ENCODE assay signal across 12 cellular contexts in the genomic region with DNA sequence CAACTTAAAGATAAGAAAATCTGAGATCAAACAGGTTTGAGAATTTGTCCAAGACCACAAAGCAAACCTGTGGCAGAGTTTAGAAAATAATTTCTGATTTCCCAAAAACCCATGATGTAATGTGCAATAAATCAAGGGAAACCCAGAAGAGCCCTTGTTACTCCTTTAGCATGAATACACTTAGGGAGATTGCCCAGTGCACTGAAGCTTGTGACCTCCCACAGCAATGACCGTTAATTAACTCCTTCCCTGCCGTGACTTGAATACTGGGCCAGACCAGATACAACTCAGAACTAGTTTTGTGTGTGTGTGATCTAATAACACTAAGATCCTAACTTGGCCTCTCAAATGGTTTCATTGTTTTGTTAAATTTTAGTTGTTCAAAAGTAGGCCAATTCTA. TPM values are rescaled to one million over a fixed set of nuclear protein-coding genes. Genes with fewer than 3 reads are reported as not detected.
DNase-seq lines count a peak whose midpoint lies in the region; ATAC-seq and TF ChIP-seq lines count a peak whose summit lies in the region.
"Had no signal": no experiment of that assay in that cellular context is flagged by ENCODE, and none has a peak within 500 bp of the region (broad histone marks: within the 10 kb centered on the region; RNA-seq: fewer than 3 reads in every experiment).

No MANE protein-coding gene starts in this region.

- intact Hi-C loops in left lung (cut with DNase I) = no loop called here

- no peak for ATAC-seq in stimulated activated naive B cell treated with anti-CD40 and anti-IgM and Interleukin-4, amounts not matched to agents 10 μg/mL and 1 μg/mL and 100 μg/mL, for 72 hours (replicated peaks)
- ATAC-seq in left lung = no peak

- H3K27me3 Mint-ChIP-seq in stimulated activated naive B cell treated with anti-CD40 and anti-IgM and Interleukin-4, amounts not matched to agents 10 μg/mL and 1 μg/mL and 100 μg/mL, for 72 hours = no peaks in the 10 kb centered on the region

- H3K9me3 Mint-ChIP-seq in stimulated activated naive B cell treated with anti-CD40 and anti-IgM and Interleukin-4, amounts not matched to agents 10 μg/mL and 1 μg/mL and 100 μg/mL, for 72 hours = no peaks in the 10 kb centered on the region

- H3K4me1 Mint-ChIP-seq in stimulated activated naive B cell treated with anti-CD40 and anti-IgM and Interleukin-4, amounts not matched to agents 10 μg/mL and 1 μg/mL and 100 μg/mL, for 72 hours = peaks cover 7 to 20% of the 10 kb centered on the region in 2 donors

- no peaks in the 10 kb centered on the region for H3K9me3 ChIP-seq in left lung

- H3K27ac ChIP-seq in left lung = no peak overlapping the region
- H3K27ac ChIP-seq: skin epidermis had no signal

- H3K36me3 Mint-ChIP-seq in stimulated activated naive B cell treated with anti-CD40 and anti-IgM and Interleukin-4, amounts not matched to agents 10 μg/mL and 1 μg/mL and 100 μg/mL, for 72 hours = peaks cover 2 to 5% of the 10 kb centered on the region in 2 donors

- TF ChIP-seq CTCF in fibroblast of the aortic adventitia (IDR thresholded peaks at IDR 0.05; ENCODE audit: insufficient read depth, low read length) (no peak), left lung (IDR thresholded peaks at IDR 0.05) (no peak)

- peak; percentile 24 for DNase-seq in activated effector memory CD4-positive, alpha-beta T cell treated with anti-CD3 and anti-CD28 coated beads, Interleukin-2, amount 50 U/mL, for 16 hours
- DNase-seq in activated effector memory CD4-positive, alpha-beta T cell treated with Interleukin-2 at 50 U/mL for 16 hours = no peak
- DNase-seq in RKO (ENCODE audit: low spot score) = peak; percentile 43
- DNase-seq in fibroblast of the aortic adventitia (ENCODE audit: low read depth) = peak; percentile 54
- no peak for DNase-seq in stimulated activated naive B cell treated with anti-CD40 and anti-IgM and Interleukin-4, amounts not matched to agents 10 μg/mL and 1 μg/mL and 100 μg/mL, for 72 hours
- no peak for DNase-seq in left lung
- no peak for DNase-seq in NCI-H526 (lab: John Stamatoyannopoulos, UW)
- no peak for DNase-seq in activated CD4-positive, CD25-positive, alpha-beta regulatory T cell treated with anti-CD3 and anti-CD28 coated beads, Interleukin-2, amount 50 U/mL, for 72 hours
- DNase-seq: COR-L47; NK-92 treated with Interleukin-12 subunit alpha and Interleukin-12 subunit beta, amount 100 ng/mL, for 24 hours; stimulated activated naive CD4-positive, alpha-beta T cell treated with Interleukin-2 at 50 U/mL for 16 hours had no signal

- peak overlapping the region; percentile 54 for H3K4me3 ChIP-seq in fibroblast of the aortic adventitia (ENCODE audit: low read depth, low read length)
- H3K4me3 ChIP-seq in left lung = peak overlapping the region in 1 of 2 donors; percentile 92
- H3K4me3 ChIP-seq: skin epidermis had no signal

- H3K27me3 ChIP-seq in left lung = no peaks in the 10 kb centered on the region

- H3K4me3 Mint-ChIP-seq in stimulated activated naive B cell treated with anti-CD40 and anti-IgM and Interleukin-4, amounts not matched to agents 10 μg/mL and 1 μg/mL and 100 μg/mL, for 72 hours = peak overlapping the region; percentile 8 to 13

- no peak overlapping the region for H3K27ac Mint-ChIP-seq in stimulated activated naive B cell treated with anti-CD40 and anti-IgM and Interleukin-4, amounts not matched to agents 10 μg/mL and 1 μg/mL and 100 μg/mL, for 72 hours

- peaks cover 17 to 29% of the 10 kb centered on the region in 2 donors for H3K4me1 ChIP-seq in left lung

- no peaks in the 10 kb centered on the region for H3K36me3 ChIP-seq in left lung

RNA-seq across cellular contexts. Expression of a gene that starts 2.5 kb away (rescaled TPM):
- total RNA-seq in fibroblast of the aortic adventitia (ENCODE audit: low replicate concordance) (33.9 and 43.4 TPM in 2 replicates), left lung (10 to 100 TPM; 50.2 to 58.1 TPM)

RNA-seq across cellular contexts. Expression of a gene that starts 53.5 kb away (rescaled TPM):
- total RNA-seq in fibroblast of the aortic adventitia (ENCODE audit: low replicate concordance) = 17.7 and 20.9 TPM in 2 replicates
- 10 to 100 TPM; 15.5 to 24.7 TPM for total RNA-seq in left lung

Comparison
In these comparisons a context has a peak if more than half of its experiments do, and no peak if none do; other contexts are left out.
1. DNase-seq: peak in activated effector memory CD4-positive, alpha-beta T cell treated with anti-CD3 and anti-CD28 coated beads, Interleukin-2, amount 50 U/mL, for 16 hours (single experiment), RKO (single experiment) and fibroblast of the aortic adventitia (single experiment); none in activated effector memory CD4-positive, alpha-beta T cell treated with Interleukin-2 at 50 U/mL for 16 hours (single experiment), stimulated activated naive B cell treated with anti-CD40 and anti-IgM and Interleukin-4, amounts not matched to agents 10 μg/mL and 1 μg/mL and 100 μg/mL, for 72 hours (single experiment), left lung (0 of 2), NCI-H526 (0 of 2) and activated CD4-positive, CD25-positive, alpha-beta regulatory T cell treated with anti-CD3 and anti-CD28 coated beads, Interleukin-2, amount 50 U/mL, for 72 hours (single experiment).